11 cellular contexts compared by ENCODE assay signal in genomic region chr7:150955519-150956394, GRCh38. TPM values are rescaled to one million over a fixed set of nuclear protein-coding genes. Genes with fewer than 3 reads are reported as not detected.
DNase-seq lines count a peak whose midpoint lies in the region; ATAC-seq and TF ChIP-seq lines count a peak whose summit lies in the region.
"Had no signal": no experiment of that assay in that cellular context is flagged by ENCODE, and none has a peak within 500 bp of the region (broad histone marks: within the 10 kb centered on the region; RNA-seq: fewer than 3 reads in every experiment).

No MANE protein-coding gene starts in this region.

- H3K27ac ChIP-seq in esophagus squamous epithelium (peak overlapping the region in 3 of 4 donors; percentile 47 to 70 (median 57)), neural progenitor cell (no peak overlapping the region)

- H3K27ac Mint-ChIP-seq in neural progenitor cell = no peak overlapping the region
- H3K27ac Mint-ChIP-seq: naive B cell, T-cell had no signal

- peaks cover 4% of the 10 kb centered on the region for H3K36me3 Mint-ChIP-seq in neural progenitor cell

- peaks cover 11% of the 10 kb centered on the region for H3K4me1 Mint-ChIP-seq in neural progenitor cell

- H3K4me1 ChIP-seq in esophagus squamous epithelium (peaks cover 8 to 31% (median 8%) of the 10 kb centered on the region in 3 donors), neural progenitor cell (peaks cover 9% of the 10 kb centered on the region)

- no peak overlapping the region for H2AFZ ChIP-seq in neural progenitor cell (replicated peaks)

- H3K36me3 ChIP-seq in esophagus squamous epithelium (no peaks in the 10 kb centered on the region), neural progenitor cell (no peaks in the 10 kb centered on the region)

- peaks cover 3% of the 10 kb centered on the region for H4K20me1 ChIP-seq in neural progenitor cell (ENCODE audit: low read depth)

- H3K9me3 ChIP-seq in esophagus squamous epithelium (no peaks in the 10 kb centered on the region), neural progenitor cell (ENCODE audit: low read depth) (no peaks in the 10 kb centered on the region)

- WGBS in esophagus squamous epithelium, 2 donors = 35 to 40% methylated on average over 7 to 9 of the region's 38 CpGs

- no peak for TF ChIP-seq POLR2A in esophagus squamous epithelium (IDR thresholded peaks at IDR 0.05)

- intact Hi-C loops in esophagus squamous epithelium (cut with DNase I) = no loop called here

- TF ChIP-seq CTCF in esophagus squamous epithelium (IDR thresholded peaks at IDR 0.05) (peak in 1 of 6 experiments; percentile 5), neural progenitor cell (IDR thresholded peaks at IDR 0.05) (no peak)

- ATAC-seq in GM19023 (IDR thresholded peaks at IDR 0.05; ENCODE audit: unreplicated experiment) = no peak
- ATAC-seq: T-cell had no signal

- peak overlapping the region; percentile 40 for H3K4me2 ChIP-seq in neural progenitor cell

- H3K27me3 Mint-ChIP-seq in neural progenitor cell (ENCODE audit: insufficient read depth, low read depth) = peaks cover 14% of the 10 kb centered on the region

- no peaks in the 10 kb centered on the region for H3K9me3 Mint-ChIP-seq in neural progenitor cell
- H3K9me3 Mint-ChIP-seq: naive B cell, T-cell had no signal

- peaks cover 0 to 72% (median 0%) of the 10 kb centered on the region in 4 donors for H3K27me3 ChIP-seq in esophagus squamous epithelium
- no peaks in the 10 kb centered on the region for H3K27me3 ChIP-seq in neural progenitor cell

- H3K4me3 ChIP-seq in esophagus squamous epithelium (peak overlapping the region in 2 of 4 donors; percentile 27 to 52), neural progenitor cell (no peak overlapping the region)

- DNase-seq in CMK (ENCODE audit: low read depth) (peak; percentile 74), NCI-H510A (lab: John Stamatoyannopoulos, UW) (peak; percentile 71), esophagus squamous epithelium (lab: John Stamatoyannopoulos, UW) (no peak), neural progenitor cell (ENCODE audit: low spot score) (peak; percentile 81), HuH-7.5 (ENCODE audit: low spot score) (no peak), LoVo (ENCODE audit: low spot score) (no peak), H4 (ENCODE audit: low spot score) (no peak)
- DNase-seq: Karpas-422, naive B cell, T-cell had no signal

- no peak overlapping the region for H3K4me3 Mint-ChIP-seq in neural progenitor cell
- H3K4me3 Mint-ChIP-seq: naive B cell, T-cell had no signal

- H3K9ac ChIP-seq in neural progenitor cell = no peak overlapping the region

- no peaks in the 10 kb centered on the region for H3F3A ChIP-seq in neural progenitor cell (ENCODE audit: low read depth)

- H3K79me2 ChIP-seq in neural progenitor cell (ENCODE audit: low read depth) = no peaks in the 10 kb centered on the region

RNA-seq across cellular contexts. Expression of gene KCNH2, which starts 22.4 kb away (rescaled TPM):
- total RNA-seq in esophagus squamous epithelium (1 to 10 TPM in 1 of 4 donors, under 1 TPM in 3; 0.19 to 2.5 (median 0.72) TPM), neural progenitor cell (ENCODE audit: low replicate concordance) (2.6 and 11.1 TPM in 2 replicates)
- total RNA-seq in H4 (2014; rRNA removed; shearing (Covaris generic)) = 0.58 and 0.84 TPM in 2 replicates

RNA-seq across cellular contexts. Expression of gene NOS3, which starts 35.1 kb away (rescaled TPM):
- total RNA-seq in esophagus squamous epithelium (1 to 10 TPM; 1.4 to 3.2 (median 2.2) TPM), neural progenitor cell (ENCODE audit: low replicate concordance) (1.3 and 11.0 TPM in 2 replicates)
- total RNA-seq in H4 (2014; rRNA removed; shearing (Covaris generic)) = 0.29 and 0.60 TPM in 2 replicates

Comparison
In these comparisons a context has a peak if more than half of its experiments do, and no peak if none do; other contexts are left out.
1. DNase-seq: peak in CMK (single experiment), NCI-H510A (single experiment) and neural progenitor cell (single experiment); none in esophagus squamous epithelium (single experiment), HuH-7.5 (single experiment), LoVo (single experiment) and H4 (single experiment).